Comparison of ENCODE assay signal across 8 cellular contexts in genomic region chr6:144265390-144265789, GRCh38. TPM values are rescaled to one million over a fixed set of nuclear protein-coding genes. Genes with fewer than 3 reads are reported as not detected.
A peak's percentile ranks its signal among the peaks of the same experiment; 100 is the strongest.
DNase-seq lines count a peak whose midpoint lies in the region; ATAC-seq, FAIRE-seq and TF ChIP-seq lines count a peak whose summit lies in the region.

No MANE protein-coding gene starts in this region.

- no peaks in the 10 kb centered on the region for H3K9me3 ChIP-seq in T-helper 17 cell (ENCODE audit: control insufficient read depth, low read length, poor library complexity, severe bottlenecking)
- H3K9me3 ChIP-seq in HepG2 (ENCODE audit: low read length), result no peaks in the 10 kb centered on the region
- peaks cover 0 to 10% (median 7%) of the 10 kb centered on the region in 8 donors for H3K9me3 ChIP-seq in spleen

- H2AFZ ChIP-seq in HepG2 (ENCODE audit: low read length), result no peak overlapping the region

- CTCF ChIA-PET in HepG2 (lab: Yijun Ruan, JAX; ENCODE audit: low intra/inter-chr PET ratio, low total read pairs), result no interaction called here

- no peak overlapping the region for H3K27ac ChIP-seq in HepG2 (ENCODE audit: extremely low read length, insufficient read depth, low read length)
- peak overlapping the region in 4 of 8 donors; percentile 31 to 39 (median 35) for H3K27ac ChIP-seq in spleen

- DNase-seq in GM18507 (ENCODE audit: extremely low spot score, insufficient read length, low read depth) (no peak), T-helper 17 cell (no peak), HepG2 (ENCODE audit: low spot score) (peak; percentile 67), mesenteric fat pad (ENCODE audit: low spot score) (no peak), spleen (no peak)
- DNase-seq in stimulated activated naive CD8-positive, alpha-beta T cell treated with anti-CD3 and anti-CD28 coated beads, Interleukin-15, amount 100 ng/mL, for 72 hours, result no peak
- no peak for DNase-seq in activated T-cell treated with anti-CD3 and anti-CD28 coated beads, Interleukin-2, amount 50 U/mL, for 1 hour

- H3K9me3 Mint-ChIP-seq in stimulated activated naive CD8-positive, alpha-beta T cell treated with anti-CD3 and anti-CD28 coated beads, Interleukin-15, amount 100 ng/mL, for 72 hours, result peaks cover 3% of the 10 kb centered on the region in 2 donors

- no peaks in the 10 kb centered on the region for H3K27me3 Mint-ChIP-seq in T-helper 17 cell
- no peaks in the 10 kb centered on the region for H3K27me3 Mint-ChIP-seq in stimulated activated naive CD8-positive, alpha-beta T cell treated with anti-CD3 and anti-CD28 coated beads, Interleukin-15, amount 100 ng/mL, for 72 hours

- peak overlapping the region; percentile 12 for H3K9ac ChIP-seq in HepG2 (ENCODE audit: insufficient read depth, low read depth, low read length)

- H3K4me1 Mint-ChIP-seq in T-helper 17 cell, result peaks cover 2% of the 10 kb centered on the region
- no peaks in the 10 kb centered on the region for H3K4me1 Mint-ChIP-seq in stimulated activated naive CD8-positive, alpha-beta T cell treated with anti-CD3 and anti-CD28 coated beads, Interleukin-15, amount 100 ng/mL, for 72 hours

- H3K4me2 ChIP-seq in HepG2 (ENCODE audit: low read depth, low read length), result peak overlapping the region; percentile 80

- intact Hi-C loops in HepG2 (cut with micrococcal nuclease; ENCODE audit: unreplicated experiment) (loop anchor here (2.0 kb wide), 1 partner anchor 21 kb away; no protein-coding TSS in a partner anchor), spleen (cut with DNase I; ENCODE audit: low total_unique reads) (no loop called here)

- TF ChIP-seq EP300 in HepG2 (IDR thresholded peaks at IDR 0.05; ENCODE audit: low read depth in 2 of 2, low read length in 2 of 2) (no peak), HepG2 (CRISPR knock-in tag; IDR thresholded peaks at IDR 0.05; ENCODE audit: borderline replicate concordance) (no peak)

- H3K36me3 Mint-ChIP-seq in T-helper 17 cell (ENCODE audit: low read depth), result no peaks in the 10 kb centered on the region

- ATAC-seq in HG03095 (IDR thresholded peaks at IDR 0.05; ENCODE audit: unreplicated experiment), result peak; percentile 78
- peak; percentile 39 for ATAC-seq in T-helper 17 cell
- ATAC-seq in HepG2, result peak; percentile 58
- ATAC-seq in stimulated activated naive CD8-positive, alpha-beta T cell treated with anti-CD3 and anti-CD28 coated beads, Interleukin-15, amount 100 ng/mL, for 72 hours, result no peak

- in situ Hi-C loops in HepG2 (cut with HindIII; ENCODE audit: extremely low pct_ligation_motif_present, low pct_unique_long_range_greater_than_20kb), result no loop called here

- H3K4me3 ChIP-seq in HepG2 (replicated peaks in 1 of 3; ENCODE audit: insufficient read depth in 1 of 3, low read depth in 2 of 3, low read length in 3 of 3) (peak overlapping the region; percentile 11 to 51 (median 51); a peak in 4 of 6 replicates), spleen (no peak overlapping the region)

- POLR2A ChIA-PET in HepG2 (lab: Yijun Ruan, JAX), result interaction anchor here (1.0 to 3.0 kb wide), 3 partner anchors 19 to 46 kb away, joined by 3 to 21 read pairs (median 5); partner anchors contain the start of gene UTRN

- no peak for TF ChIP-seq CTCF in HepG2 (CRISPR knock-in tag; IDR thresholded peaks at IDR 0.05)
- no peak for TF ChIP-seq CTCF in spleen (IDR thresholded peaks at IDR 0.05 in 8 of 11, conservative IDR thresholded peaks at IDR 0.05 in 3 of 11)

- H4K20me1 ChIP-seq in HepG2 (ENCODE audit: insufficient read depth, low read length), result no peaks in the 10 kb centered on the region

- H3K27me3 ChIP-seq in HepG2 (ENCODE audit: control insufficient read depth in 1 of 2, insufficient read depth in 2 of 2, low read length in 2 of 2) (no peaks in the 10 kb centered on the region), spleen (replicated peaks in 1 of 7) (no peaks in the 10 kb centered on the region)

- no peak overlapping the region for H3K27ac Mint-ChIP-seq in T-helper 17 cell
- no peak overlapping the region for H3K27ac Mint-ChIP-seq in stimulated activated naive CD8-positive, alpha-beta T cell treated with anti-CD3 and anti-CD28 coated beads, Interleukin-15, amount 100 ng/mL, for 72 hours

- H3K4me3 Mint-ChIP-seq in T-helper 17 cell, result no peak overlapping the region
- no peak overlapping the region for H3K4me3 Mint-ChIP-seq in stimulated activated naive CD8-positive, alpha-beta T cell treated with anti-CD3 and anti-CD28 coated beads, Interleukin-15, amount 100 ng/mL, for 72 hours

- TSS peak; percentile 94 for BruUV-seq in HepG2 (replicated peaks; lab: Mats Ljungman, UMichigan)

- TF ChIP-seq POLR2A in HepG2 (IDR thresholded peaks at IDR 0.05; ENCODE audit: insufficient read depth in 1 of 2, low read depth in 2 of 2, low read length in 2 of 2) (no peak), spleen (IDR thresholded peaks at IDR 0.05) (no peak)

- peak; percentile 88 for FAIRE-seq in GM18507 (lab: Jason Lieb, UNC)
- FAIRE-seq in HepG2 (lab: Jason Lieb, UNC), result no peak

- H3K4me1 ChIP-seq in HepG2 (ENCODE audit: insufficient read depth, low read length), result peaks cover 49% of the 10 kb centered on the region
- peaks cover 12 to 22% (median 19%) of the 10 kb centered on the region in 6 donors for H3K4me1 ChIP-seq in spleen

- no peaks in the 10 kb centered on the region for H3K36me3 ChIP-seq in HepG2 (replicated peaks in 1 of 2; ENCODE audit: control insufficient read depth in 1 of 2, insufficient read depth in 2 of 2, low read length in 2 of 2)
- no peaks in the 10 kb centered on the region for H3K36me3 ChIP-seq in spleen

- TF ChIP-seq RAD21 in HepG2 (CRISPR knock-in tag; IDR thresholded peaks at IDR 0.05), result no peak

- WGBS in HepG2 (ENCODE audit: low lambda C conversion rate), result 3% methylated on average over 5 of the region's 5 CpGs
- 42 to 56% (median 45%) methylated on average over 5 of the region's 5 CpGs for WGBS in spleen, 5 donors

- H3K79me2 ChIP-seq in HepG2 (ENCODE audit: insufficient read depth, low read length), result no peaks in the 10 kb centered on the region

TF ChIP-seq in HepG2, 621 proteins besides CTCF, POLR2A, EP300 and RAD21 (continues in another document):
- 0 out of 2 replicates have a peak, but pooled peaks have one; percentile 63 for TF ChIP-seq ATF2 (CRISPR knock-in tag; IDR thresholded peaks at IDR 0.05)
- no peak for TF ChIP-seq SOX6 (IDR thresholded peaks at IDR 0.05)
- peak; percentile 23; the same call in 1 of the 2 replicates for TF ChIP-seq SOX6 (CRISPR knock-in tag; IDR thresholded peaks at IDR 0.05)
- peak; percentile 42; the same call in 1 of the 2 replicates for TF ChIP-seq ZFX (CRISPR knock-in tag; IDR thresholded peaks at IDR 0.05; ENCODE audit: low read depth)
- peak; percentile 54; the same call in 1 of the 2 replicates for TF ChIP-seq SOX5 (CRISPR knock-in tag; IDR thresholded peaks at IDR 0.05; ENCODE audit: borderline replicate concordance)

RNA-seq across cellular contexts. Expression of gene UTRN, which starts 19.7 kb away (rescaled TPM):
- total RNA-seq in T-helper 17 cell, result 100 to 1,000 TPM; 207 to 232 TPM
- 85.4 and 102 TPM in 2 replicates for total RNA-seq in HepG2 (2016; rRNA removed; fragmentation: Illumina TruSeq; extraction: Trizol)
- total RNA-seq in HepG2 (2016; cell fraction: cytosol; rRNA removed; fragmentation: Illumina TruSeq; extraction: Trizol; ENCODE audit: low read depth), result 31.3 and 33.8 TPM in 2 replicates
- 82.8 and 99.8 TPM in 2 replicates for total RNA-seq in HepG2 (2016; cell fraction: insoluble cytoplasmic fraction; rRNA removed; fragmentation: Illumina TruSeq; extraction: Trizol)
- 24.5 and 25.3 TPM in 2 replicates for total RNA-seq in HepG2 (2016; cell fraction: membrane; rRNA removed; fragmentation: Illumina TruSeq; extraction: Trizol)
- total RNA-seq in HepG2 (2016; cell fraction: nucleus; rRNA removed; fragmentation: Illumina TruSeq; extraction: Trizol), result 238 and 263 TPM in 2 replicates
- polyA plus RNA-seq in HepG2 (2011; rRNA removed), result 116 and 119 TPM in 2 replicates
- polyA plus RNA-seq in HepG2 (2011; cell fraction: cytosol; rRNA removed), result 80.3 and 114 TPM in 2 replicates
- 157 and 177 TPM in 2 replicates for polyA plus RNA-seq in HepG2 (2011; cell fraction: nucleus; rRNA removed)
- 163 and 168 TPM in 2 replicates for polyA plus RNA-seq in HepG2 (2012)
- 1.2 and 1.7 TPM in 2 replicates for polyA plus RNA-seq in HepG2 (2016; cell fraction: cytosol; fragmentation: Illumina TruSeq; extraction: Trizol; ENCODE audit: low read depth)
- polyA plus RNA-seq in HepG2 (2016; cell fraction: insoluble cytoplasmic fraction; fragmentation: Illumina TruSeq; extraction: Trizol; ENCODE audit: low read depth), result 32.6 and 33.9 TPM in 2 replicates
- 2.6 and 3.8 TPM in 2 replicates for polyA plus RNA-seq in HepG2 (2016; cell fraction: membrane; fragmentation: Illumina TruSeq; extraction: Trizol; ENCODE audit: low read depth)
- 41.1 and 45.1 TPM in 2 replicates for polyA plus RNA-seq in HepG2 (2016; cell fraction: nucleus; fragmentation: Illumina TruSeq; extraction: Trizol; ENCODE audit: insufficient read depth, low read depth)
- 15.6 and 209 TPM in 2 replicates for polyA minus RNA-seq in HepG2 (2011; rRNA and poly(A)+ RNA removed; ENCODE audit: low replicate concordance)
- polyA minus RNA-seq in HepG2 (2011; cell fraction: cytosol; rRNA and poly(A)+ RNA removed), result 248 and 267 TPM in 2 replicates
- 1,476 and 1,554 TPM in 2 replicates for polyA minus RNA-seq in HepG2 (2011; cell fraction: nucleus; rRNA and poly(A)+ RNA removed)
- total RNA-seq in mesenteric fat pad, result 193 TPM
- 100 to 1,000 TPM; 273 to 539 (median 391) TPM for total RNA-seq in spleen
- 10 to 100 TPM; 15.4 to 29.1 (median 16.7) TPM for polyA plus RNA-seq in spleen

Comparison
In these comparisons a context has a peak if more than half of its experiments do, and no peak if none do; other contexts are left out.
1. H3K4me3 ChIP-seq: peak in HepG2 (3 of 3); none in spleen (0 of 8).